In genomic region chr2:190179754-190180312, GRCh38 we compare ENCODE assay signal across 8 cellular contexts.
DNase-seq lines count a peak whose midpoint lies in the region; ATAC-seq and TF ChIP-seq lines count a peak whose summit lies in the region.

No MANE protein-coding gene starts in this region.

- TF ChIP-seq CTCF in AG04450 (IDR thresholded peaks at IDR 0.05; ENCODE audit: low read depth, low read length) = no peak; the same call in 1 of the 2 replicates
- no peak for TF ChIP-seq CTCF in mammary epithelial cell (conservative IDR thresholded peaks at IDR 0.05 in 1 of 2, IDR thresholded peaks at IDR 0.05 in 1 of 2; ENCODE audit: extremely low read depth in 1 of 2, insufficient read depth in 1 of 2, low read depth in 1 of 2, low read length in 2 of 2)

- no peak for DNase-seq in AG04450 (ENCODE audit: low read depth, low spot score)
- DNase-seq in mammary epithelial cell = no peak
- DNase-seq in midbrain (lab: John Stamatoyannopoulos, UW) = peak; percentile 83
- DNase-seq in aorta = no peak
- DNase-seq in SW480 (ENCODE audit: low spot score) = no peak

- CTCF ChIA-PET in AG04450 (lab: Charles Lee) = interaction anchor here (0.7 to 1.7 kb wide), 7 partner anchors 10 to 417 kb away, joined by 3 to 6 read pairs (median 3); partner anchors contain the start of gene OSGEPL1
- CTCF ChIA-PET in mammary epithelial cell (lab: Charles Lee; ENCODE audit: low non-redundant PET) = no interaction called here

- no peak overlapping the region for H3K27ac ChIP-seq in AG04450 (ENCODE audit: low read depth, low read length)
- H3K27ac ChIP-seq in mammary epithelial cell (ENCODE audit: insufficient read depth, low read depth, low read length) = no peak overlapping the region
- peak overlapping the region in 1 of 2 donors; percentile 86 for H3K27ac ChIP-seq in aorta (ENCODE audit: low read depth in 1 of 2, low read length in 2 of 2)

- H3K79me2 ChIP-seq in mammary epithelial cell (ENCODE audit: insufficient read depth, low read length) = no peaks in the 10 kb centered on the region

- POLR2A ChIA-PET in AG04450 (lab: Yijun Ruan, JAX) = interaction anchor here (0.5 kb wide), 1 partner anchor 79 kb away, joined by 3 read pairs; no protein-coding TSS in a partner anchor

- BruUV-seq in mammary epithelial cell (replicated peaks; lab: Mats Ljungman, UMichigan) = no TSS peak

- intact Hi-C loops in mammary epithelial cell (cut with micrococcal nuclease) (loop anchor here (5.0 kb wide), 1 partner anchor 93 kb away; no protein-coding TSS in a partner anchor), aorta (cut with DNase I) (no loop called here)

- H3K4me1 ChIP-seq in mammary epithelial cell (ENCODE audit: insufficient read depth, low read length) = peaks cover 7% of the 10 kb centered on the region
- no peaks in the 10 kb centered on the region for H3K4me1 ChIP-seq in aorta (ENCODE audit: control insufficient read depth in 1 of 2, insufficient read depth in 2 of 2, low read length in 2 of 2)

- 61% methylated on average over 12 of the region's 13 CpGs for WGBS in mammary epithelial cell (ENCODE audit: low coverage, missing lambda C conversion rate)
- 32 to 33% methylated on average over 13 of the region's 13 CpGs for WGBS in aorta, 2 donors

- H3K36me3 ChIP-seq in mammary epithelial cell (ENCODE audit: insufficient read depth, low read length) = no peaks in the 10 kb centered on the region
- no peaks in the 10 kb centered on the region for H3K36me3 ChIP-seq in aorta (ENCODE audit: control insufficient read depth in 1 of 2, insufficient read depth in 2 of 2, low read length in 1 of 2)

- peak overlapping the region; percentile 91 for H2AFZ ChIP-seq in mammary epithelial cell (ENCODE audit: low read depth, low read length)

- in situ Hi-C loops in mammary epithelial cell (cut with MboI; ENCODE audit: low sequenced_read_pairs in 2 of 2) = no loop called here

- peak; percentile 18 for ATAC-seq in GM21619 (IDR thresholded peaks at IDR 0.05; ENCODE audit: unreplicated experiment)
- no peak for ATAC-seq in aorta (ENCODE audit: low FRiP score)
- ATAC-seq in HG03097 (IDR thresholded peaks at IDR 0.05; ENCODE audit: low FRiP score, unreplicated experiment) = no peak
- no peak for ATAC-seq in HG03457 (IDR thresholded peaks at IDR 0.05; ENCODE audit: unreplicated experiment)

- H3K9me3 ChIP-seq in AG04450 (ENCODE audit: control insufficient read depth, insufficient read depth, low read length) = no peaks in the 10 kb centered on the region; the same call in 1 of the 2 replicates
- no peaks in the 10 kb centered on the region for H3K9me3 ChIP-seq in mammary epithelial cell (replicated peaks; ENCODE audit: insufficient read depth, low read length)
- no peaks in the 10 kb centered on the region for H3K9me3 ChIP-seq in aorta (ENCODE audit: control insufficient read depth, low read length)

- peak overlapping the region; percentile 95 for H3K4me2 ChIP-seq in mammary epithelial cell (ENCODE audit: insufficient read depth, low read depth, low read length)

- peak overlapping the region; percentile 64 for H3K4me3 ChIP-seq in AG04450 (ENCODE audit: low read depth, low read length)
- peak overlapping the region; percentile 28 to 58 (median 53) for H3K4me3 ChIP-seq in mammary epithelial cell (replicated peaks in 1 of 3; ENCODE audit: insufficient read depth in 1 of 3, low read depth in 2 of 3, low read length in 3 of 3)
- H3K4me3 ChIP-seq in aorta (ENCODE audit: low read length in 2 of 2) = peak overlapping the region; percentile 51 to 65

- no peaks in the 10 kb centered on the region for H4K20me1 ChIP-seq in mammary epithelial cell (ENCODE audit: insufficient read depth, low read length)

- dilution Hi-C loops in mammary epithelial cell (cut with HindIII; ENCODE audit: low sequenced_read_pairs) = no loop called here

- H3K9ac ChIP-seq in mammary epithelial cell (ENCODE audit: insufficient read depth, low read length) = no peak overlapping the region

- H3K27me3 ChIP-seq in AG04450 (ENCODE audit: control insufficient read depth, insufficient read depth, low read length) (no peaks in the 10 kb centered on the region), mammary epithelial cell (ENCODE audit: insufficient read depth, low read length) (no peaks in the 10 kb centered on the region), aorta (ENCODE audit: control insufficient read depth in 1 of 2, insufficient read depth in 2 of 2, low read length in 1 of 2) (no peaks in the 10 kb centered on the region)
